In the genomic region with DNA sequence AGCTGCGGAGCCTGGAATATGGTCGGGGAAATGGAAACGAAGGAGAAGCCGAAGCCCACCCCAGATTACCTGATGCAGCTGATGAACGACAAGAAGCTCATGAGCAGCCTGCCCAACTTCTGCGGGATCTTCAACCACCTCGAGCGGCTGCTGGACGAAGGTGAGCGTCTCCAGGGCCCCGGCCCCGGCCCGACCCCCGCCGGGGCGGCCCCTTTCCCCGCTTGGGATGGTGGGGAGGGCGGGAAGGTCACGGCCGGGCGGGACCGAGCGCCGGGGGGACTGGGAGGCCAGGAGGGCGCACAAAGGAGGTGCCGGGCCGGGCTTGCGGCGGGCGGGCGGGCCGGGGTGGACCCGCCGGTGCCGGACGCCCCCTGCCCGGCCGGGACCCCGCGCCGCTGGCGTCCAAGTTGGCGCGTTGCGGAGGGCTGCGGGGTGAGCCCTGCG, we compare ENCODE assay signal across 8 cellular contexts. TPM values are rescaled to one million over a fixed set of nuclear protein-coding genes. Genes with fewer than 3 reads are reported as not detected.
DNase-seq lines count a peak whose midpoint lies in the region; ATAC-seq and TF ChIP-seq lines count a peak whose summit lies in the region.

No MANE protein-coding gene starts in this region.

- no peaks in the 10 kb centered on the region for H3K36me3 ChIP-seq in sigmoid colon

- no peak for TF ChIP-seq EP300 in sigmoid colon (IDR thresholded peaks at IDR 0.05)

- 1 to 2% methylated on average over 47 of the region's 47 CpGs for WGBS in sigmoid colon, 2 donors

- peak overlapping the region; percentile 98 for H3K4me3 ChIP-seq in fibroblast of villous mesenchyme (ENCODE audit: low read depth, low read length)
- peak overlapping the region; percentile 75 to 100 (median 96) for H3K4me3 ChIP-seq in sigmoid colon

- no peaks in the 10 kb centered on the region for H3K9me3 ChIP-seq in sigmoid colon

- peak overlapping the region; percentile 74 for H3K4me3 Mint-ChIP-seq in activated CD8-positive, alpha-beta T cell treated with anti-CD3 and anti-CD28 coated beads for 36 hours

- peak overlapping the region; percentile 92 to 100 (median 99) for H3K27ac ChIP-seq in sigmoid colon

- peaks cover 0 to 41% (median 29%) of the 10 kb centered on the region in 4 donors for H3K4me1 ChIP-seq in sigmoid colon

- H3K27me3 Mint-ChIP-seq in activated CD8-positive, alpha-beta T cell treated with anti-CD3 and anti-CD28 coated beads for 36 hours, result peaks cover 2% of the 10 kb centered on the region

- POLR2A ChIA-PET in activated CD8-positive, alpha-beta T cell treated with anti-CD3 and anti-CD28 coated beads for 36 hours (lab: Charles Lee), result interaction anchor here (0.6 to 1.5 kb wide), 3 partner anchors 10 to 83 kb away, joined by 3 to 10 read pairs (median 3); no protein-coding TSS in a partner anchor

- H3K4me1 Mint-ChIP-seq in activated CD8-positive, alpha-beta T cell treated with anti-CD3 and anti-CD28 coated beads for 36 hours (ENCODE audit: low read depth), result peaks cover 38% of the 10 kb centered on the region

- DNase-seq in activated CD8-positive, alpha-beta T cell treated with anti-CD3 and anti-CD28 coated beads for 36 hours, result peak; percentile 40
- no peak for DNase-seq in fibroblast of villous mesenchyme (ENCODE audit: low read depth)
- peak; percentile 66 for DNase-seq in sigmoid colon
- DNase-seq in HPDE6-E6E7 (ENCODE audit: extremely low spot score), result no peak
- no peak for DNase-seq in NCI-H1436 (lab: John Stamatoyannopoulos, UW)
- DNase-seq in NOMO-1 treated with dmso at 0.1 percent for 144 hours (lab: John Stamatoyannopoulos, UW; ENCODE audit: unreplicated experiment), result no peak

- TF ChIP-seq CTCF in activated CD8-positive, alpha-beta T cell treated with anti-CD3 and anti-CD28 coated beads for 36 hours (IDR thresholded peaks at IDR 0.05), result no peak
- TF ChIP-seq CTCF in fibroblast of villous mesenchyme (IDR thresholded peaks at IDR 0.05; ENCODE audit: insufficient read depth, low read depth, low read length), result no peak
- TF ChIP-seq CTCF in sigmoid colon (IDR thresholded peaks at IDR 0.05), result no peak

- peak overlapping the region; percentile 83 for H3K27ac Mint-ChIP-seq in activated CD8-positive, alpha-beta T cell treated with anti-CD3 and anti-CD28 coated beads for 36 hours

- ATAC-seq in GM18502 (IDR thresholded peaks at IDR 0.05; ENCODE audit: poor library complexity, unreplicated experiment), result peak; percentile 0
- peak; percentile 1 for ATAC-seq in HG03097 (IDR thresholded peaks at IDR 0.05; ENCODE audit: low FRiP score, unreplicated experiment)
- no peak for ATAC-seq in activated CD8-positive, alpha-beta T cell treated with anti-CD3 and anti-CD28 coated beads for 36 hours

- no peak for TF ChIP-seq POLR2A in sigmoid colon (IDR thresholded peaks at IDR 0.05)

- peaks cover 3% of the 10 kb centered on the region for H3K36me3 Mint-ChIP-seq in activated CD8-positive, alpha-beta T cell treated with anti-CD3 and anti-CD28 coated beads for 36 hours (ENCODE audit: low read depth)

- intact Hi-C loops in activated CD8-positive, alpha-beta T cell treated with anti-CD3 and anti-CD28 coated beads for 36 hours (cut with micrococcal nuclease), result loop anchor here (5.0 kb wide), 1 partner anchor 137 kb away; no protein-coding TSS in a partner anchor
- intact Hi-C loops in sigmoid colon (cut with DNase I), result loop anchor here (5.0 to 10.0 kb wide), 2 partner anchors 542 to 560 kb away; no protein-coding TSS in a partner anchor

- CTCF ChIA-PET in activated CD8-positive, alpha-beta T cell treated with anti-CD3 and anti-CD28 coated beads for 36 hours (lab: Charles Lee), result interaction anchor here (1.5 to 4.2 kb wide), 2 partner anchors 14 to 139 kb away, joined by 3 to 20 read pairs; no protein-coding TSS in a partner anchor

- H3K27me3 ChIP-seq in sigmoid colon, result no peaks in the 10 kb centered on the region

- H3K9me3 Mint-ChIP-seq in activated CD8-positive, alpha-beta T cell treated with anti-CD3 and anti-CD28 coated beads for 36 hours, result no peaks in the 10 kb centered on the region

RNA-seq across cellular contexts. Expression of gene QKI, which starts 0.7 kb away (rescaled TPM):
- total RNA-seq in activated CD8-positive, alpha-beta T cell treated with anti-CD3 and anti-CD28 coated beads for 36 hours, result 10 to 100 TPM; 43.3 to 47.5 TPM
- total RNA-seq in fibroblast of villous mesenchyme (153 and 170 TPM in 2 replicates), sigmoid colon (100 to 1,000 TPM; 139 to 146 (median 142) TPM)
- polyA plus RNA-seq in sigmoid colon, result 10 to 100 TPM in 2 of 3 donors, 1 to 10 TPM in 1; 9.2 to 19.2 (median 14.4) TPM

Comparison
In these comparisons a context has a peak if more than half of its experiments do, and no peak if none do; other contexts are left out.
1. DNase-seq: peak in activated CD8-positive, alpha-beta T cell treated with anti-CD3 and anti-CD28 coated beads for 36 hours (single experiment) and sigmoid colon (single experiment); none in fibroblast of villous mesenchyme (single experiment), HPDE6-E6E7 (single experiment), NCI-H1436 (single experiment) and NOMO-1 treated with dmso at 0.1 percent for 144 hours (single experiment).